Comparison of ENCODE assay signal across 8 cellular contexts in genomic region chr1:24555591-24556413, GRCh38. TPM values are rescaled to one million over a fixed set of nuclear protein-coding genes. Genes with fewer than 3 reads are reported as not detected.
DNase-seq lines count a peak whose midpoint lies in the region; ATAC-seq, FAIRE-seq and TF ChIP-seq lines count a peak whose summit lies in the region.

NCMAP (plus strand) TSS chr1:24556087; CDS start chr1:24595431, 39,344 bp downstream.

- peak within 1 kb of the TSS; percentile 63 for H3K4me3 ChIP-seq in PC-3 (ENCODE audit: low read length)

- TF ChIP-seq CTCF in CD14-positive monocyte (IDR thresholded peaks at IDR 0.05) (no peak), PC-3 (conservative IDR thresholded peaks at IDR 0.05; ENCODE audit: low read depth, low read length) (0 out of 2 replicates have a peak, but pooled peaks have one; percentile 17)

- no peaks in the 10 kb centered on the region for H3F3A ChIP-seq in PC-3 (ENCODE audit: low read length, unreplicated experiment)

- DNase-seq in CD14-positive monocyte (ENCODE audit: low spot score) (no peak), PC-3 (peak; percentile 40), left kidney (ENCODE audit: low read depth, low spot score) (peak; percentile 73), GM19239 (ENCODE audit: insufficient read length, low spot score) (no peak)
- peak; percentile 38 for DNase-seq in activated naive CD8-positive, alpha-beta T cell treated with anti-CD3 and anti-CD28 coated beads, Interleukin-2, amount 50 U/mL, for 24 hours
- DNase-seq in stimulated activated naive CD8-positive, alpha-beta T cell treated with anti-CD3 and anti-CD28 coated beads, Interleukin-15, Interleukin-2, amounts not matched to agents 100 U/mL and 50 U/mL, for 24 hours, result peak; percentile 50

- peaks cover 41 to 66% (median 41%) of the 10 kb centered on the region in 3 donors for H3K27me3 Mint-ChIP-seq in CD14-positive monocyte (ENCODE audit: low read depth in 3 of 3)
- H3K27me3 Mint-ChIP-seq in activated naive CD8-positive, alpha-beta T cell treated with anti-CD3 and anti-CD28 coated beads, Interleukin-2, amount 50 U/mL, for 24 hours, result peaks cover 24% of the 10 kb centered on the region

- peaks cover 0 to 3% of the 10 kb centered on the region in 2 donors for H3K36me3 Mint-ChIP-seq in CD14-positive monocyte
- no peaks in the 10 kb centered on the region for H3K36me3 Mint-ChIP-seq in activated naive CD8-positive, alpha-beta T cell treated with anti-CD3 and anti-CD28 coated beads, Interleukin-2, amount 50 U/mL, for 24 hours (ENCODE audit: low read depth)

- H2AFZ ChIP-seq in PC-3 (ENCODE audit: low read length), result peak within 1 kb of the TSS; percentile 87

- H3K9me3 Mint-ChIP-seq in CD14-positive monocyte, result peaks cover 0 to 8% (median 3%) of the 10 kb centered on the region in 7 donors
- no peaks in the 10 kb centered on the region for H3K9me3 Mint-ChIP-seq in activated naive CD8-positive, alpha-beta T cell treated with anti-CD3 and anti-CD28 coated beads, Interleukin-2, amount 50 U/mL, for 24 hours

- POLR2A ChIA-PET in PC-3 (lab: Charles Lee; ENCODE audit: unreplicated experiment), result no interaction called here

- H3K27ac ChIP-seq in PC-3 (ENCODE audit: low read length), result no peak within 1 kb of the TSS

- H3K9ac ChIP-seq in PC-3 (ENCODE audit: low read length), result no peak within 1 kb of the TSS

- peak within 1 kb of the TSS; percentile 16 to 83 for H3K4me3 Mint-ChIP-seq in CD14-positive monocyte
- H3K4me3 Mint-ChIP-seq in activated naive CD8-positive, alpha-beta T cell treated with anti-CD3 and anti-CD28 coated beads, Interleukin-2, amount 50 U/mL, for 24 hours, result peak within 1 kb of the TSS; percentile 63

- CTCF ChIA-PET in PC-3 (lab: Charles Lee), result interaction anchor here (0.6 kb wide), 1 partner anchor 79 kb away, joined by 7 read pairs; no protein-coding TSS in a partner anchor

- no peaks in the 10 kb centered on the region for H3K79me2 ChIP-seq in PC-3 (ENCODE audit: low read length)

- no peaks in the 10 kb centered on the region for H4K20me1 ChIP-seq in PC-3 (ENCODE audit: low read length)

- ATAC-seq in PC-3 (peak; percentile 48), GM19463 (IDR thresholded peaks at IDR 0.05; ENCODE audit: unreplicated experiment) (no peak), HG03457 (IDR thresholded peaks at IDR 0.05; ENCODE audit: unreplicated experiment) (no peak)
- ATAC-seq in activated naive CD8-positive, alpha-beta T cell treated with anti-CD3 and anti-CD28 coated beads, Interleukin-2, amount 50 U/mL, for 24 hours, result peak; percentile 52
- ATAC-seq in stimulated activated naive CD8-positive, alpha-beta T cell treated with anti-CD3 and anti-CD28 coated beads, Interleukin-15, Interleukin-2, amounts not matched to agents 100 U/mL and 50 U/mL, for 24 hours, result peak; percentile 33

- H3K9me2 ChIP-seq in PC-3 (replicated peaks; ENCODE audit: low read length), result no peaks in the 10 kb centered on the region

- peaks cover 19% of the 10 kb centered on the region for H3K4me1 ChIP-seq in PC-3 (ENCODE audit: insufficient read depth, low read length)

- H3K27me3 ChIP-seq in PC-3 (ENCODE audit: low read length), result no peaks in the 10 kb centered on the region

- no peaks in the 10 kb centered on the region for H3K36me3 ChIP-seq in PC-3 (ENCODE audit: low read depth, low read length)

- H3K4me2 ChIP-seq in PC-3 (ENCODE audit: low read length), result peak within 1 kb of the TSS; percentile 85

- intact Hi-C loops in CD14-positive monocyte (cut with micrococcal nuclease) (no loop called here), PC-3 (cut with micrococcal nuclease) (no loop called here)

- no peak for FAIRE-seq in GM19239 (lab: Jason Lieb, UNC)

- BruUV-seq in PC-3 (replicated peaks; lab: Mats Ljungman, UMichigan), result no TSS peak

- H3K9me3 ChIP-seq in PC-3 (ENCODE audit: low read length), result no peaks in the 10 kb centered on the region

- peak within 1 kb of the TSS in 1 of 7 donors; percentile 46 for H3K27ac Mint-ChIP-seq in CD14-positive monocyte
- H3K27ac Mint-ChIP-seq in activated naive CD8-positive, alpha-beta T cell treated with anti-CD3 and anti-CD28 coated beads, Interleukin-2, amount 50 U/mL, for 24 hours, result no peak within 1 kb of the TSS

- peaks cover 22% of the 10 kb centered on the region for H3K4me1 Mint-ChIP-seq in CD14-positive monocyte
- peaks cover 10% of the 10 kb centered on the region for H3K4me1 Mint-ChIP-seq in activated naive CD8-positive, alpha-beta T cell treated with anti-CD3 and anti-CD28 coated beads, Interleukin-2, amount 50 U/mL, for 24 hours

RNA-seq across cellular contexts. Expression of gene NCMAP, which starts in this region (rescaled TPM):
- not detected for polyA plus RNA-seq in CD14-positive monocyte
- total RNA-seq in PC-3 (2014; rRNA removed), result 1.2 and 1.8 TPM in 2 replicates

Comparison
In these comparisons a context has a peak if more than half of its experiments do, and no peak if none do; other contexts are left out.
1. DNase-seq: peak in PC-3 (single experiment), activated naive CD8-positive, alpha-beta T cell treated with anti-CD3 and anti-CD28 coated beads, Interleukin-2, amount 50 U/mL, for 24 hours (single experiment), left kidney (single experiment) and stimulated activated naive CD8-positive, alpha-beta T cell treated with anti-CD3 and anti-CD28 coated beads, Interleukin-15, Interleukin-2, amounts not matched to agents 100 U/mL and 50 U/mL, for 24 hours (single experiment); none in CD14-positive monocyte (single experiment) and GM19239 (single experiment).
2. ATAC-seq: peak in PC-3 (single experiment), activated naive CD8-positive, alpha-beta T cell treated with anti-CD3 and anti-CD28 coated beads, Interleukin-2, amount 50 U/mL, for 24 hours (single experiment) and stimulated activated naive CD8-positive, alpha-beta T cell treated with anti-CD3 and anti-CD28 coated beads, Interleukin-15, Interleukin-2, amounts not matched to agents 100 U/mL and 50 U/mL, for 24 hours (single experiment); none in GM19463 (single experiment) and HG03457 (single experiment).